25 cellular contexts compared by ENCODE assay signal in genomic region chr20:48273843-48274242, GRCh38.
DNase-seq lines count a peak whose midpoint lies in the region; ATAC-seq, FAIRE-seq and TF ChIP-seq lines count a peak whose summit lies in the region.
"Had no signal": no experiment of that assay in that cellular context is flagged by ENCODE, and none has a peak within 500 bp of the region (broad histone marks: within the 10 kb centered on the region; RNA-seq: fewer than 3 reads in every experiment).

No MANE protein-coding gene starts in this region.

- H3K9me3 Mint-ChIP-seq in GM23338 (peaks cover 11% of the 10 kb centered on the region; the same call in 2 of the 3 replicates), immature natural killer cell (no peaks in the 10 kb centered on the region)
- H3K9me3 Mint-ChIP-seq: CD4-positive, CD25-positive, alpha-beta regulatory T cell had no signal

- no peaks in the 10 kb centered on the region for H3K79me1 ChIP-seq in mesenchymal stem cell (replicated peaks; ENCODE audit: low read length, poor library complexity, severe bottlenecking)

- intact Hi-C loops in left ventricle myocardium superior (cut with micrococcal nuclease), result no loop called here

- H4K20me1 ChIP-seq in BLaER1 (no peaks in the 10 kb centered on the region), GM23338 (replicated peaks; ENCODE audit: insufficient read depth) (no peaks in the 10 kb centered on the region)

- peak overlapping the region; percentile 10 for H4K8ac ChIP-seq in mesenchymal stem cell (ENCODE audit: low read length)

- H2BK15ac ChIP-seq in mesenchymal stem cell (ENCODE audit: low read depth, poor library complexity, severe bottlenecking), result no peak overlapping the region

- DNase-seq in GM23338 (ENCODE audit: low spot score), result no peak
- DNase-seq in RWPE2 (ENCODE audit: low spot score), result peak; percentile 10
- DNase-seq in mesenchymal stem cell, result no peak
- no peak for DNase-seq in immature natural killer cell
- DNase-seq in left ventricle myocardium superior, result no peak
- no peak for DNase-seq in RCC 7860 (ENCODE audit: low spot score)
- DNase-seq: 8988T; ACHN; AML-193; BE2C; CD4-positive, CD25-positive, alpha-beta regulatory T cell; CD8-positive, alpha-beta T cell; DMS153; DND-41; GOT3 had no signal

- H3K4me3 ChIP-seq in BLaER1 (no peak overlapping the region), GM23338 (no peak overlapping the region), RWPE2 (ENCODE audit: severe bottlenecking) (no peak overlapping the region), mesenchymal stem cell (ENCODE audit: insufficient read depth in 1 of 2, low read depth in 1 of 2, low read length in 2 of 2) (no peak overlapping the region)
- H3K4me3 ChIP-seq: A549, HAP-1 had no signal

- 0 out of 2 replicates have a peak, but pooled peaks cover 3% of the 10 kb centered on the region for H3K9me2 ChIP-seq in GM23338 (ENCODE audit: insufficient read depth)

- no peak overlapping the region for H4K91ac ChIP-seq in mesenchymal stem cell (ENCODE audit: low read length)

- H3K4me3 Mint-ChIP-seq in GM23338, result no peak overlapping the region
- no peak overlapping the region for H3K4me3 Mint-ChIP-seq in immature natural killer cell
- H3K4me3 Mint-ChIP-seq: CD4-positive, CD25-positive, alpha-beta regulatory T cell; CD8-positive, alpha-beta T cell had no signal

- H3K79me2 ChIP-seq in GM23338 (replicated peaks; ENCODE audit: insufficient read depth), result no peaks in the 10 kb centered on the region

- no peak for FAIRE-seq in RCC 7860 (lab: Jason Lieb, UNC)
- FAIRE-seq: A549, G401.6, GM12892, GM19239, H54 had no signal

- H3K27me3 ChIP-seq in BLaER1 (no peaks in the 10 kb centered on the region), GM23338 (ENCODE audit: insufficient read depth) (no peaks in the 10 kb centered on the region), RWPE2 (ENCODE audit: insufficient read depth, poor library complexity, severe bottlenecking) (peaks cover 4% of the 10 kb centered on the region), mesenchymal stem cell (ENCODE audit: control insufficient read depth in 1 of 2, insufficient read depth in 1 of 2, low read length in 2 of 2) (peaks cover 51 to 58% of the 10 kb centered on the region in 2 experiments)
- H3K27me3 ChIP-seq: BE2C had no signal

- H3K36me3 ChIP-seq in BLaER1 (no peaks in the 10 kb centered on the region), GM23338 (ENCODE audit: insufficient read depth) (no peaks in the 10 kb centered on the region; the same call in 1 of the 2 replicates), RWPE2 (ENCODE audit: low read depth) (no peaks in the 10 kb centered on the region), mesenchymal stem cell (ENCODE audit: control insufficient read depth in 1 of 2, insufficient read depth in 2 of 2, low read depth in 1 of 2, low read length in 2 of 2) (no peaks in the 10 kb centered on the region)
- H3K36me3 ChIP-seq: BE2C, HAP-1 had no signal

- H2AFZ ChIP-seq in GM23338 (no peak overlapping the region), mesenchymal stem cell (ENCODE audit: low read depth, low read length) (no peak overlapping the region)

- 0 out of 3 replicates have a peak, but pooled peaks have one; percentile 28 for ATAC-seq in GM23338
- ATAC-seq in RWPE2 (ENCODE audit: low read depth), result peak; percentile 32; the same call in 1 of the 3 replicates
- ATAC-seq in GM18517 (IDR thresholded peaks at IDR 0.05; ENCODE audit: unreplicated experiment), result no peak
- no peak for ATAC-seq in left ventricle myocardium superior
- ATAC-seq: A549; CD8-positive, alpha-beta T cell had no signal

- H3K9ac ChIP-seq in BLaER1 (no peak overlapping the region), mesenchymal stem cell (ENCODE audit: low read length) (no peak overlapping the region)

- H2BK12ac ChIP-seq in mesenchymal stem cell (ENCODE audit: low read length in 2 of 2), result no peak overlapping the region

- TF ChIP-seq CTCF in GM23338 (conservative IDR thresholded peaks at IDR 0.05; ENCODE audit: low read depth in 2 of 2) (no peak), RWPE2 (IDR thresholded peaks at IDR 0.05; ENCODE audit: poor library complexity, severe bottlenecking) (no peak)

- H3K9me3 ChIP-seq in BLaER1 (peaks cover 16% of the 10 kb centered on the region), RWPE2 (ENCODE audit: severe bottlenecking) (no peaks in the 10 kb centered on the region), mesenchymal stem cell (ENCODE audit: control insufficient read depth, low read length) (no peaks in the 10 kb centered on the region)
- H3K9me3 ChIP-seq: A549, BE2C, Caco-2, HAP-1 had no signal

- no peak overlapping the region for H2BK120ac ChIP-seq in mesenchymal stem cell (ENCODE audit: low read depth, low read length)

- H3K27me3 Mint-ChIP-seq in GM23338 (ENCODE audit: insufficient read depth, low read depth, poor library complexity) (peaks cover under 1% of the 10 kb centered on the region), immature natural killer cell (ENCODE audit: low read depth in 3 of 3) (peaks cover 4 to 18% (median 5%) of the 10 kb centered on the region in 3 donors)

- H3K4me1 Mint-ChIP-seq in GM23338 (peaks cover 16% of the 10 kb centered on the region), immature natural killer cell (no peaks in the 10 kb centered on the region)
- H3K4me1 Mint-ChIP-seq: CD4-positive, CD25-positive, alpha-beta regulatory T cell had no signal

- H3K4ac ChIP-seq in mesenchymal stem cell (ENCODE audit: low read depth in 1 of 2, low read length in 2 of 2), result no peak overlapping the region

- H3K36me3 Mint-ChIP-seq in GM23338 (ENCODE audit: low read depth) (peaks cover 4% of the 10 kb centered on the region; the same call in 2 of the 3 replicates), immature natural killer cell (no peaks in the 10 kb centered on the region)
- H3K36me3 Mint-ChIP-seq: CD4-positive, CD25-positive, alpha-beta regulatory T cell; CD8-positive, alpha-beta T cell had no signal

- H2BK5ac ChIP-seq in mesenchymal stem cell (ENCODE audit: low read depth, low read length, poor library complexity, severe bottlenecking), result no peak overlapping the region

- H3K23ac ChIP-seq in mesenchymal stem cell (ENCODE audit: low read length in 2 of 2), result no peak overlapping the region

- H3K27ac Mint-ChIP-seq in GM23338 (no peak overlapping the region), immature natural killer cell (no peak overlapping the region)
- H3K27ac Mint-ChIP-seq: CD4-positive, CD25-positive, alpha-beta regulatory T cell; CD8-positive, alpha-beta T cell had no signal

- H3K4me1 ChIP-seq in BLaER1, result peaks cover 50% of the 10 kb centered on the region
- H3K4me1 ChIP-seq in GM23338 (ENCODE audit: insufficient read depth), result peaks cover 8% of the 10 kb centered on the region
- H3K4me1 ChIP-seq in RWPE2 (ENCODE audit: insufficient read depth, poor library complexity, severe bottlenecking), result peaks cover 2% of the 10 kb centered on the region
- peaks cover 4% of the 10 kb centered on the region for H3K4me1 ChIP-seq in mesenchymal stem cell (ENCODE audit: control insufficient read depth, insufficient read depth, low read depth, low read length)
- H3K4me1 ChIP-seq: A549, HAP-1 had no signal

- no peak overlapping the region for H2AK5ac ChIP-seq in mesenchymal stem cell (ENCODE audit: low read length, severe bottlenecking)

- no peak overlapping the region for H3K18ac ChIP-seq in mesenchymal stem cell (ENCODE audit: low read depth in 1 of 2, low read length in 2 of 2)

- H3K4me2 ChIP-seq in BLaER1 (peak overlapping the region; percentile 75; the same call in 1 of the 2 replicates), GM23338 (no peak overlapping the region), mesenchymal stem cell (ENCODE audit: low read length, poor library complexity, severe bottlenecking) (no peak overlapping the region)
- H3K4me2 ChIP-seq: A549 had no signal

- no peak overlapping the region for H3K27ac ChIP-seq in BLaER1
- no peak overlapping the region for H3K27ac ChIP-seq in GM23338 (ENCODE audit: low read depth)
- H3K27ac ChIP-seq in RWPE2 (ENCODE audit: poor library complexity, severe bottlenecking), result no peak overlapping the region
- H3K27ac ChIP-seq in mesenchymal stem cell (ENCODE audit: low read length, poor library complexity, severe bottlenecking), result no peak overlapping the region
- H3K27ac ChIP-seq: A549, C4-2B had no signal

- H3K14ac ChIP-seq in mesenchymal stem cell (ENCODE audit: low read length in 2 of 2), result no peak overlapping the region

- H3F3A ChIP-seq in GM23338 (replicated peaks; ENCODE audit: low read depth), result no peaks in the 10 kb centered on the region

TF ChIP-seq in GM23338, 12 proteins besides CTCF, POLR2A, EP300 and RAD21:
- TF ChIP-seq ZNF114 (CRISPR knock-in tag; IDR thresholded peaks at IDR 0.05) (no peak), CREB1 (CRISPR knock-in tag; IDR thresholded peaks at IDR 0.05; ENCODE audit: low read depth) (no peak), NANOG (IDR thresholded peaks at IDR 0.05; ENCODE audit: borderline replicate concordance) (no peak), ETS1 (IDR thresholded peaks at IDR 0.05) (no peak), JUNB (IDR thresholded peaks at IDR 0.05; ENCODE audit: unreplicated experiment) (no peak), ZNF331 (CRISPR knock-in tag; IDR thresholded peaks at IDR 0.05; ENCODE audit: low read depth) (no peak), EZH2phosphoT487 (IDR thresholded peaks at IDR 0.05; ENCODE audit: unreplicated experiment) (no peak), EZH2 (IDR thresholded peaks at IDR 0.05; ENCODE audit: low read depth, unreplicated experiment) (no peak)

Comparison
In these comparisons a context has a peak if more than half of its experiments do, and no peak if none do; other contexts are left out.
1. ATAC-seq: peak in GM23338 (single experiment) and RWPE2 (single experiment); none in GM18517 (single experiment) and left ventricle myocardium superior (single experiment).